Comparison of ENCODE assay signal across 7 cellular contexts in genomic region chr2:8544786-8545631, GRCh38.
A peak's percentile ranks its signal among the peaks of the same experiment; 100 is the strongest.
DNase-seq lines count a peak whose midpoint lies in the region; ATAC-seq, FAIRE-seq and TF ChIP-seq lines count a peak whose summit lies in the region.

No MANE protein-coding gene starts in this region.

- no peaks in the 10 kb centered on the region for H3K27me3 Mint-ChIP-seq in activated CD4-positive, alpha-beta T cell treated with anti-CD3 and anti-CD28 coated beads, Interleukin-2, amount 10 ng/mL, durations not matched to agents 24 days and 14 days
- peaks cover 16% of the 10 kb centered on the region for H3K27me3 Mint-ChIP-seq in nephron (ENCODE audit: low read depth)
- H3K27me3 Mint-ChIP-seq in stimulated activated naive CD8-positive, alpha-beta T cell treated with anti-CD3 and anti-CD28 coated beads, Interleukin-15, Interleukin-2, amounts not matched to agents 100 ng/mL and 50 ng/mL, for 24 hours, result peaks cover 4% of the 10 kb centered on the region

- peaks cover 81% of the 10 kb centered on the region for H3K4me1 Mint-ChIP-seq in activated CD4-positive, alpha-beta T cell treated with anti-CD3 and anti-CD28 coated beads, Interleukin-2, amount 10 ng/mL, durations not matched to agents 24 days and 14 days
- peaks cover 41% of the 10 kb centered on the region for H3K4me1 Mint-ChIP-seq in nephron
- H3K4me1 Mint-ChIP-seq in stimulated activated naive CD8-positive, alpha-beta T cell treated with anti-CD3 and anti-CD28 coated beads, Interleukin-15, Interleukin-2, amounts not matched to agents 100 ng/mL and 50 ng/mL, for 24 hours (ENCODE audit: low read depth), result peaks cover 78% of the 10 kb centered on the region

- no peaks in the 10 kb centered on the region for H3K36me3 Mint-ChIP-seq in activated CD4-positive, alpha-beta T cell treated with anti-CD3 and anti-CD28 coated beads, Interleukin-2, amount 10 ng/mL, durations not matched to agents 24 days and 14 days (ENCODE audit: low read depth)
- no peaks in the 10 kb centered on the region for H3K36me3 Mint-ChIP-seq in nephron (ENCODE audit: low read depth)
- H3K36me3 Mint-ChIP-seq in stimulated activated naive CD8-positive, alpha-beta T cell treated with anti-CD3 and anti-CD28 coated beads, Interleukin-15, Interleukin-2, amounts not matched to agents 100 ng/mL and 50 ng/mL, for 24 hours (ENCODE audit: low read depth), result peaks cover 8% of the 10 kb centered on the region

- peak overlapping the region; percentile 64 for H3K4me3 Mint-ChIP-seq in activated CD4-positive, alpha-beta T cell treated with anti-CD3 and anti-CD28 coated beads, Interleukin-2, amount 10 ng/mL, durations not matched to agents 24 days and 14 days
- no peak overlapping the region for H3K4me3 Mint-ChIP-seq in nephron
- peak overlapping the region; percentile 54 for H3K4me3 Mint-ChIP-seq in stimulated activated naive CD8-positive, alpha-beta T cell treated with anti-CD3 and anti-CD28 coated beads, Interleukin-15, Interleukin-2, amounts not matched to agents 100 ng/mL and 50 ng/mL, for 24 hours

- FAIRE-seq in GM18507 (lab: Jason Lieb, UNC), result peak; percentile 90

- peak; percentile 58 for ATAC-seq in HG02678 (IDR thresholded peaks at IDR 0.05; ENCODE audit: unreplicated experiment)

- no peaks in the 10 kb centered on the region for H3K9me3 Mint-ChIP-seq in activated CD4-positive, alpha-beta T cell treated with anti-CD3 and anti-CD28 coated beads, Interleukin-2, amount 10 ng/mL, durations not matched to agents 24 days and 14 days
- H3K9me3 Mint-ChIP-seq in nephron, result no peaks in the 10 kb centered on the region
- H3K9me3 Mint-ChIP-seq in stimulated activated naive CD8-positive, alpha-beta T cell treated with anti-CD3 and anti-CD28 coated beads, Interleukin-15, Interleukin-2, amounts not matched to agents 100 ng/mL and 50 ng/mL, for 24 hours, result no peaks in the 10 kb centered on the region

- peak overlapping the region; percentile 99 for H3K27ac Mint-ChIP-seq in activated CD4-positive, alpha-beta T cell treated with anti-CD3 and anti-CD28 coated beads, Interleukin-2, amount 10 ng/mL, durations not matched to agents 24 days and 14 days
- no peak overlapping the region for H3K27ac Mint-ChIP-seq in nephron
- H3K27ac Mint-ChIP-seq in stimulated activated naive CD8-positive, alpha-beta T cell treated with anti-CD3 and anti-CD28 coated beads, Interleukin-15, Interleukin-2, amounts not matched to agents 100 ng/mL and 50 ng/mL, for 24 hours, result peak overlapping the region; percentile 98

- DNase-seq in GM18507 (ENCODE audit: extremely low spot score, insufficient read length, low read depth) (peak; percentile 61), NCI-H226 (peak; percentile 55)
- DNase-seq in activated CD4-positive, alpha-beta T cell treated with anti-CD3 and anti-CD28 coated beads, Interleukin-2, amount 10 ng/mL, durations not matched to agents 24 days and 14 days, result peak; percentile 95
- peak; percentile 61 for DNase-seq in effector CD4-positive, alpha-beta T cell

- intact Hi-C loops in activated CD4-positive, alpha-beta T cell treated with anti-CD3 and anti-CD28 coated beads, Interleukin-2, amount 10 ng/mL, durations not matched to agents 24 days and 14 days (cut with micrococcal nuclease), result loop anchor here (1.0 to 10.0 kb wide), 8 partner anchors 32 to 1108 kb away; no protein-coding TSS in a partner anchor

- peak in 2 of 3 experiments; percentile 19 to 23 for TF ChIP-seq CTCF in nephron (IDR thresholded peaks at IDR 0.05; ENCODE audit: unreplicated experiment in 3 of 3)

Comparison
In these comparisons a context has a peak if more than half of its experiments do, and no peak if none do; other contexts are left out.
1. Peak in every context shown above with its lines: DNase-seq and ATAC-seq.
2. H3K27ac Mint-ChIP-seq: peak in activated CD4-positive, alpha-beta T cell treated with anti-CD3 and anti-CD28 coated beads, Interleukin-2, amount 10 ng/mL, durations not matched to agents 24 days and 14 days (single experiment) and stimulated activated naive CD8-positive, alpha-beta T cell treated with anti-CD3 and anti-CD28 coated beads, Interleukin-15, Interleukin-2, amounts not matched to agents 100 ng/mL and 50 ng/mL, for 24 hours (single experiment); none in nephron (0 of 3).
3. H3K4me3 Mint-ChIP-seq: peak in activated CD4-positive, alpha-beta T cell treated with anti-CD3 and anti-CD28 coated beads, Interleukin-2, amount 10 ng/mL, durations not matched to agents 24 days and 14 days (single experiment) and stimulated activated naive CD8-positive, alpha-beta T cell treated with anti-CD3 and anti-CD28 coated beads, Interleukin-15, Interleukin-2, amounts not matched to agents 100 ng/mL and 50 ng/mL, for 24 hours (single experiment); none in nephron (0 of 3).